ENCODE assay signal across 22 cellular contexts in genomic region chr10:19795691-19796090, GRCh38. TPM values are rescaled to one million over a fixed set of nuclear protein-coding genes. Genes with fewer than 3 reads are reported as not detected.
DNase-seq lines count a peak whose midpoint lies in the region; ATAC-seq, FAIRE-seq and TF ChIP-seq lines count a peak whose summit lies in the region.
"Had no signal": no experiment of that assay in that cellular context is flagged by ENCODE, and none has a peak within 500 bp of the region (broad histone marks: within the 10 kb centered on the region; RNA-seq: fewer than 3 reads in every experiment).

No MANE protein-coding gene starts in this region.

- no peak for FAIRE-seq in HepG2 (lab: Jason Lieb, UNC)
- FAIRE-seq: A549, D721Med, G401.6, GM12891, GM19239 had no signal

- no peak overlapping the region for H3K9ac ChIP-seq in HepG2 (ENCODE audit: insufficient read depth, low read depth, low read length)
- H3K9ac ChIP-seq: BLaER1 treated with 17β-estradiol and CSF1 and Interleukin-3, amounts not matched to agents 10 nM and 100 nM had no signal

- no peak for TF ChIP-seq EP300 in HepG2 (IDR thresholded peaks at IDR 0.05; ENCODE audit: low read depth in 2 of 2, low read length in 2 of 2)
- TF ChIP-seq EP300 in HepG2 (CRISPR knock-in tag; IDR thresholded peaks at IDR 0.05; ENCODE audit: borderline replicate concordance) = no peak

- no peaks in the 10 kb centered on the region for H4K20me1 ChIP-seq in HepG2 (ENCODE audit: insufficient read depth, low read length)
- H4K20me1 ChIP-seq: BLaER1 treated with 17β-estradiol and CSF1 and Interleukin-3, amounts not matched to agents 10 nM and 100 nM had no signal

- no peak for DNase-seq in HepG2 (ENCODE audit: low spot score)
- DNase-seq in right lobe of liver = no peak
- no peak for DNase-seq in esophagus squamous epithelium (lab: John Stamatoyannopoulos, UW)
- no peak for DNase-seq in KG1 (lab: John Stamatoyannopoulos, UW)
- no peak for DNase-seq in coronary artery (ENCODE audit: low spot score)
- DNase-seq: AML-193; Caco-2; Calu3; CD4-positive, alpha-beta T cell; CD8-positive, alpha-beta T cell; DMS79 treated with DMSO at 0.1 percent for 48 hours; GF-D8 had no signal

- CTCF ChIA-PET in HepG2 (lab: Yijun Ruan, JAX; ENCODE audit: low intra/inter-chr PET ratio, low total read pairs) = no interaction called here

- no TSS peak for BruUV-seq in HepG2 (replicated peaks; lab: Mats Ljungman, UMichigan)

- H3K27ac ChIP-seq in HepG2 (ENCODE audit: extremely low read length, insufficient read depth, low read length) (no peak overlapping the region), right lobe of liver (no peak overlapping the region), esophagus (ENCODE audit: low read depth in 2 of 2, low read length in 1 of 2) (peak overlapping the region; percentile 61), esophagus squamous epithelium (peak overlapping the region in 3 of 4 donors; percentile 55 to 62 (median 62)), coronary artery (no peak overlapping the region)
- H3K27ac ChIP-seq: 22Rv1; A549; BLaER1 treated with 17β-estradiol and CSF1 and Interleukin-3, amounts not matched to agents 10 nM and 100 nM; C4-2B had no signal

- ATAC-seq in HepG2 = no peak
- no peak for ATAC-seq in right lobe of liver
- no peak for ATAC-seq in HG03135 (IDR thresholded peaks at IDR 0.05; ENCODE audit: unreplicated experiment)
- ATAC-seq: A549; CD8-positive, alpha-beta T cell had no signal

- H3K4me1 ChIP-seq in HepG2 (ENCODE audit: insufficient read depth, low read length) = no peaks in the 10 kb centered on the region
- H3K4me1 ChIP-seq in right lobe of liver = no peaks in the 10 kb centered on the region
- no peaks in the 10 kb centered on the region for H3K4me1 ChIP-seq in esophagus (ENCODE audit: control insufficient read depth in 2 of 2, insufficient read depth in 2 of 2, low read length in 1 of 2)
- peaks cover 0 to 6% (median 0%) of the 10 kb centered on the region in 3 donors for H3K4me1 ChIP-seq in esophagus squamous epithelium
- H3K4me1 ChIP-seq: A549, Caco-2 had no signal

- H3K4me3 ChIP-seq in HepG2 (replicated peaks in 1 of 3; ENCODE audit: insufficient read depth in 1 of 3, low read depth in 2 of 3, low read length in 3 of 3) = no peak overlapping the region
- H3K4me3 ChIP-seq in right lobe of liver = no peak overlapping the region
- H3K4me3 ChIP-seq in esophagus (ENCODE audit: low read depth in 1 of 2, low read length in 2 of 2) = no peak overlapping the region
- no peak overlapping the region for H3K4me3 ChIP-seq in esophagus squamous epithelium
- no peak overlapping the region for H3K4me3 ChIP-seq in coronary artery
- H3K4me3 ChIP-seq: A549; BLaER1 treated with 17β-estradiol and CSF1 and Interleukin-3, amounts not matched to agents 10 nM and 100 nM had no signal

- no peak overlapping the region for H3K4me2 ChIP-seq in HepG2 (ENCODE audit: low read depth, low read length)
- H3K4me2 ChIP-seq: A549; BLaER1 treated with 17β-estradiol and CSF1 and Interleukin-3, amounts not matched to agents 10 nM and 100 nM had no signal

- intact Hi-C loops in HepG2 (cut with micrococcal nuclease; ENCODE audit: unreplicated experiment) = no loop called here
- intact Hi-C loops in right lobe of liver (cut with DNase I) = no loop called here
- intact Hi-C loops in esophagus squamous epithelium (cut with DNase I) = no loop called here

- H3K27me3 ChIP-seq in HepG2 (ENCODE audit: control insufficient read depth in 1 of 2, insufficient read depth in 2 of 2, low read length in 2 of 2) = no peaks in the 10 kb centered on the region
- no peaks in the 10 kb centered on the region for H3K27me3 ChIP-seq in right lobe of liver
- no peaks in the 10 kb centered on the region for H3K27me3 ChIP-seq in esophagus (ENCODE audit: control insufficient read depth in 1 of 2, insufficient read depth in 2 of 2, low read length in 2 of 2)
- H3K27me3 ChIP-seq in esophagus squamous epithelium = no peaks in the 10 kb centered on the region
- H3K27me3 ChIP-seq: BLaER1 treated with 17β-estradiol and CSF1 and Interleukin-3, amounts not matched to agents 10 nM and 100 nM had no signal

- POLR2A ChIA-PET in HepG2 (lab: Yijun Ruan, JAX) = no interaction called here

- H3K36me3 ChIP-seq in HepG2 (replicated peaks in 1 of 2; ENCODE audit: control insufficient read depth in 1 of 2, insufficient read depth in 2 of 2, low read length in 2 of 2) (no peaks in the 10 kb centered on the region), right lobe of liver (no peaks in the 10 kb centered on the region), esophagus (ENCODE audit: control insufficient read depth in 2 of 2, insufficient read depth in 2 of 2, low read length in 1 of 2) (no peaks in the 10 kb centered on the region), esophagus squamous epithelium (no peaks in the 10 kb centered on the region)
- H3K36me3 ChIP-seq: BLaER1 treated with 17β-estradiol and CSF1 and Interleukin-3, amounts not matched to agents 10 nM and 100 nM had no signal

- in situ Hi-C loops in HepG2 (cut with HindIII; ENCODE audit: extremely low pct_ligation_motif_present, low pct_unique_long_range_greater_than_20kb) = loop anchor here (25.0 kb wide), 1 partner anchor 1108 kb away; no protein-coding TSS in a partner anchor

- H3K9me3 ChIP-seq in HepG2 (ENCODE audit: low read length) = no peaks in the 10 kb centered on the region
- no peaks in the 10 kb centered on the region for H3K9me3 ChIP-seq in right lobe of liver
- no peaks in the 10 kb centered on the region for H3K9me3 ChIP-seq in esophagus (ENCODE audit: control insufficient read depth in 2 of 2, insufficient read depth in 1 of 2, low read depth in 1 of 2, low read length in 1 of 2)
- H3K9me3 ChIP-seq in esophagus squamous epithelium = no peaks in the 10 kb centered on the region
- H3K9me3 ChIP-seq: A549 had no signal

- H2AFZ ChIP-seq in HepG2 (ENCODE audit: low read length) = no peak overlapping the region

- TF ChIP-seq RAD21 in HepG2 (CRISPR knock-in tag; IDR thresholded peaks at IDR 0.05) = no peak

- no peak for TF ChIP-seq POLR2A in HepG2 (IDR thresholded peaks at IDR 0.05; ENCODE audit: insufficient read depth in 1 of 2, low read depth in 2 of 2, low read length in 2 of 2)
- TF ChIP-seq POLR2A in right lobe of liver (IDR thresholded peaks at IDR 0.05) = no peak
- no peak for TF ChIP-seq POLR2A in esophagus squamous epithelium (IDR thresholded peaks at IDR 0.05)

- whole genome bisulfite sequencing in HepG2 (ENCODE audit: low lambda C conversion rate) = 52% methylated on average over 5 of the region's 5 CpGs
- 70% methylated on average over 4 of the region's 5 CpGs for WGBS in right lobe of liver (ENCODE audit: insufficient coverage, low coverage, low lambda C conversion rate, missing lambda C conversion rate)
- 70 to 82% methylated on average over 5 of the region's 5 CpGs for WGBS in esophagus, 2 donors
- WGBS in esophagus squamous epithelium, 2 donors = 68 to 84% methylated on average over 5 of the region's 5 CpGs

- no peaks in the 10 kb centered on the region for H3K79me2 ChIP-seq in HepG2 (ENCODE audit: insufficient read depth, low read length)

- TF ChIP-seq CTCF in HepG2 (CRISPR knock-in tag; IDR thresholded peaks at IDR 0.05) (no peak), right lobe of liver (IDR thresholded peaks at IDR 0.05) (no peak), esophagus squamous epithelium (IDR thresholded peaks at IDR 0.05) (no peak), coronary artery (IDR thresholded peaks at IDR 0.05) (no peak)

TF ChIP-seq in HepG2, 621 proteins besides CTCF, POLR2A, EP300 and RAD21:
- TF ChIP-seq NFE2L2 (IDR thresholded peaks at IDR 0.05; ENCODE audit: low read length) (0 out of 2 replicates have a peak, but pooled peaks have one; percentile 11), ZNF878 (CRISPR knock-in tag; IDR thresholded peaks at IDR 0.05) (no peak), GZF1 (CRISPR knock-in tag; IDR thresholded peaks at IDR 0.05) (no peak)

RNA-seq across cellular contexts. Expression of gene PLXDC2, which starts 20.5 kb away (rescaled TPM):
- total RNA-seq in HepG2 (2016; rRNA removed; fragmentation: Illumina TruSeq; extraction: Trizol) (1.7 and 2.1 TPM in 2 replicates), right lobe of liver (1 to 10 TPM; 4.1 to 6.5 (median 5.3) TPM), esophagus squamous epithelium (10 to 100 TPM; 22.4 to 50.4 (median 36.9) TPM)
- total RNA-seq in HepG2 (2016; cell fraction: cytosol; rRNA removed; fragmentation: Illumina TruSeq; extraction: Trizol; ENCODE audit: low read depth) = 1.7 and 1.8 TPM in 2 replicates
- total RNA-seq in HepG2 (2016; cell fraction: insoluble cytoplasmic fraction; rRNA removed; fragmentation: Illumina TruSeq; extraction: Trizol) = 1.5 and 1.8 TPM in 2 replicates
- total RNA-seq in HepG2 (2016; cell fraction: membrane; rRNA removed; fragmentation: Illumina TruSeq; extraction: Trizol) = 1.4 and 1.6 TPM in 2 replicates
- 4.5 and 4.6 TPM in 2 replicates for total RNA-seq in HepG2 (2016; cell fraction: nucleus; rRNA removed; fragmentation: Illumina TruSeq; extraction: Trizol)
- polyA plus RNA-seq in HepG2 (2011; rRNA removed) (2.4 and 2.8 TPM in 2 replicates), esophagus (10 to 100 TPM; 11.9 to 13.0 TPM)
- polyA plus RNA-seq in HepG2 (2011; cell fraction: cytosol; rRNA removed) = 1.1 and 2.2 TPM in 2 replicates
- polyA plus RNA-seq in HepG2 (2011; cell fraction: nucleus; rRNA removed) = 3.3 and 4.0 TPM in 2 replicates
- polyA plus RNA-seq in HepG2 (2012) = 1.4 and 1.8 TPM in 2 replicates
- polyA plus RNA-seq in HepG2 (2016; cell fraction: cytosol; fragmentation: Illumina TruSeq; extraction: Trizol; ENCODE audit: low read depth) = 0.11 and 0.20 TPM in 2 replicates
- 0.60 and 1.0 TPM in 2 replicates for polyA plus RNA-seq in HepG2 (2016; cell fraction: insoluble cytoplasmic fraction; fragmentation: Illumina TruSeq; extraction: Trizol; ENCODE audit: low read depth)
- polyA plus RNA-seq in HepG2 (2016; cell fraction: membrane; fragmentation: Illumina TruSeq; extraction: Trizol; ENCODE audit: low read depth) = 0.44 and 0.47 TPM in 2 replicates
- 1.1 and 2.2 TPM in 2 replicates for polyA plus RNA-seq in HepG2 (2016; cell fraction: nucleus; fragmentation: Illumina TruSeq; extraction: Trizol; ENCODE audit: insufficient read depth, low read depth)
- polyA minus RNA-seq in HepG2 (2011; rRNA and poly(A)+ RNA removed; ENCODE audit: low replicate concordance) = 0.05 and 5.6 TPM in 2 replicates
- 1.2 and 1.9 TPM in 2 replicates for polyA minus RNA-seq in HepG2 (2011; cell fraction: cytosol; rRNA and poly(A)+ RNA removed)
- 16.4 and 22.1 TPM in 2 replicates for polyA minus RNA-seq in HepG2 (2011; cell fraction: nucleus; rRNA and poly(A)+ RNA removed)
- total RNA-seq: Calu3 had no signal

Comparison
In these comparisons a context has a peak if more than half of its experiments do, and no peak if none do; other contexts are left out.
1. H3K27ac ChIP-seq: peak in esophagus (2 of 2) and esophagus squamous epithelium (3 of 4); none in HepG2 (single experiment), right lobe of liver (0 of 3) and coronary artery (0 of 2).